ENCODE assay signal across 8 cellular contexts in the genomic region with DNA sequence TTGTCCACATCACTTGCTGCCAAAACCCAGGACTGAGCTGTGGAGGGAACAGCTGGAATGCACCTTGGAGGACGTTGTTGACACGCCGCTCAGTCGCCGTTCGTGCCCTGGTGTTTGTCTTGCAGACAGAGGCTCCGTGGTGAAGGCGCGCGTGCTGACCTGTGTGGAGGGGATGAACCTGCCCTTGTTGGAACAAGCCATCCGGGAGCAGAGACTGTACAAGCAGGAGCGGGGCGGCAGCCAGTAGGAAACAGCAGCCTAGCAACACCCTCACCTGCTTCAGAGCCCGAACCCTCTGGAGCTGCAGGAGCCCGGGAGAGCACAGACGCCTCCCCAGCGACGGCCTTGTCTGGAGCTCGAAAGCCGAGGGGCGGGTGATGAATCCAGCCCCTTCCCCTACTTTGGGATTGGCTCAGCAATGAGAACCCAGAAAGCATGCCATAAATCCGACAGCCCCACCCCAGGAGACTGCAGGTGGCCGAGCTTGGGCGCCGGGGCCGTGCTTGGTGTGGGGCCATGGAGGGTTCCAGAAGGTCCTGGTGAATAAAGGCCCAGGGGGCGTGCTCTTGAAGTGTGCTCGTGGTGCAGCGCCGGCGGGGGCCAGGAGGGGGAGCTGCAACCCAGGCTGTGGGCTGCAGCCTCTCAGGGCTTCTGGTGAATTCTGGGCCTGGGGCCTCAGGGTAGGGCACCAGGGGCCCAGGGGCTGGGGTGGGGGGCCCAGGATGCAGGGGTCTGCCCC. TPM values are rescaled to one million over a fixed set of nuclear protein-coding genes. Genes with fewer than 3 reads are reported as not detected.
DNase-seq lines count a peak whose midpoint lies in the region; ATAC-seq and TF ChIP-seq lines count a peak whose summit lies in the region.

No MANE protein-coding gene starts in this region.

- H4K20me1 ChIP-seq in neural cell (ENCODE audit: insufficient read depth): no peaks in the 10 kb centered on the region

- peak; percentile 32 for TF ChIP-seq RAD21 in neural cell (conservative IDR thresholded peaks at IDR 0.05)

- H3K27ac ChIP-seq in neural cell (ENCODE audit: low read length) (no peak overlapping the region), upper lobe of right lung (no peak overlapping the region)

- H3K9me3 Mint-ChIP-seq in activated CD4-positive, alpha-beta memory T cell treated with anti-CD3 and anti-CD28 coated beads, Interleukin-2, amount 10 ng/mL, durations not matched to agents 7 days and 5 days: no peaks in the 10 kb centered on the region
- peaks cover 4% of the 10 kb centered on the region for H3K9me3 Mint-ChIP-seq in endothelial cell (ENCODE audit: unreplicated experiment)

- peak; percentile 53 for ATAC-seq in upper lobe of right lung

- no peak overlapping the region for H3K27ac Mint-ChIP-seq in activated CD4-positive, alpha-beta memory T cell treated with anti-CD3 and anti-CD28 coated beads, Interleukin-2, amount 10 ng/mL, durations not matched to agents 7 days and 5 days
- no peak overlapping the region for H3K27ac Mint-ChIP-seq in endothelial cell (ENCODE audit: unreplicated experiment)

- CTCF ChIA-PET in activated CD4-positive, alpha-beta memory T cell treated with anti-CD3 and anti-CD28 coated beads, Interleukin-2, amount 10 ng/mL, durations not matched to agents 7 days and 5 days (lab: Charles Lee): interaction anchor here (0.8 to 11.7 kb wide), 17 partner anchors 8 to 235 kb away, joined by 3 to 169 read pairs (median 4); a partner anchor contains a TSS

- no peaks in the 10 kb centered on the region for H3K9me2 ChIP-seq in neural cell (ENCODE audit: insufficient read depth, low read length)

- no peaks in the 10 kb centered on the region for H3K27me3 Mint-ChIP-seq in activated CD4-positive, alpha-beta memory T cell treated with anti-CD3 and anti-CD28 coated beads, Interleukin-2, amount 10 ng/mL, durations not matched to agents 7 days and 5 days
- peaks cover 3% of the 10 kb centered on the region for H3K27me3 Mint-ChIP-seq in endothelial cell (ENCODE audit: unreplicated experiment)

- H3K36me3 ChIP-seq in neural cell (ENCODE audit: insufficient read depth, low read length) (no peaks in the 10 kb centered on the region), upper lobe of right lung (no peaks in the 10 kb centered on the region)

- H3K36me3 Mint-ChIP-seq in activated CD4-positive, alpha-beta memory T cell treated with anti-CD3 and anti-CD28 coated beads, Interleukin-2, amount 10 ng/mL, durations not matched to agents 7 days and 5 days (ENCODE audit: low read depth): no peaks in the 10 kb centered on the region
- peaks cover 17% of the 10 kb centered on the region for H3K36me3 Mint-ChIP-seq in endothelial cell (ENCODE audit: low read depth, unreplicated experiment)

- H3K9ac ChIP-seq in neural cell (ENCODE audit: low read length): no peak overlapping the region

- peaks cover 29% of the 10 kb centered on the region for H3K4me1 ChIP-seq in upper lobe of right lung

- no peak for TF ChIP-seq EP300 in neural cell (conservative IDR thresholded peaks at IDR 0.05; ENCODE audit: poor library complexity, severe bottlenecking)

- intact Hi-C loops in upper lobe of right lung (cut with DNase I): no loop called here

- H3F3A ChIP-seq in neural cell (ENCODE audit: insufficient read depth, low read length, poor library complexity, severe bottlenecking): no peaks in the 10 kb centered on the region

- TF ChIP-seq CTCF in GM12864 (IDR thresholded peaks at IDR 0.05; ENCODE audit: low read depth, low read length, missing control alignments) (peak; percentile 73), endothelial cell (IDR thresholded peaks at IDR 0.05; ENCODE audit: unreplicated experiment) (peak; percentile 90), neural cell (IDR thresholded peaks at IDR 0.05; ENCODE audit: poor library complexity, severe bottlenecking) (peak; percentile 39), upper lobe of right lung (IDR thresholded peaks at IDR 0.05) (peak; percentile 63)

- no peak overlapping the region for H3K4me2 ChIP-seq in neural cell (ENCODE audit: low read length)

- no peak overlapping the region for H3K4me3 Mint-ChIP-seq in activated CD4-positive, alpha-beta memory T cell treated with anti-CD3 and anti-CD28 coated beads, Interleukin-2, amount 10 ng/mL, durations not matched to agents 7 days and 5 days
- no peak overlapping the region for H3K4me3 Mint-ChIP-seq in endothelial cell (ENCODE audit: unreplicated experiment)

- DNase-seq in GM12864 (ENCODE audit: low read depth) (no peak), MV-4-11 (lab: John Stamatoyannopoulos, UW) (peak; percentile 48), endothelial cell (ENCODE audit: low spot score) (peak; percentile 89), upper lobe of right lung (no peak), DMS79 treated with DMSO at 0.1 percent for 48 hours (lab: John Stamatoyannopoulos, UW) (no peak), NCI-H2107 (lab: John Stamatoyannopoulos, UW) (no peak)
- DNase-seq in activated CD4-positive, alpha-beta memory T cell treated with anti-CD3 and anti-CD28 coated beads, Interleukin-2, amount 10 ng/mL, durations not matched to agents 7 days and 5 days: peak; percentile 72

- peaks cover 17% of the 10 kb centered on the region for H3K4me1 Mint-ChIP-seq in activated CD4-positive, alpha-beta memory T cell treated with anti-CD3 and anti-CD28 coated beads, Interleukin-2, amount 10 ng/mL, durations not matched to agents 7 days and 5 days
- H3K4me1 Mint-ChIP-seq in endothelial cell (ENCODE audit: unreplicated experiment): peaks cover 12% of the 10 kb centered on the region

- H3K4me3 ChIP-seq in GM12864 (ENCODE audit: low read depth, low read length) (no peak overlapping the region), neural cell (ENCODE audit: low read length) (no peak overlapping the region), upper lobe of right lung (no peak overlapping the region)

- no peak overlapping the region for H2AFZ ChIP-seq in neural cell (ENCODE audit: low read depth, low read length)

- H3K9me3 ChIP-seq in neural cell (ENCODE audit: low read length): no peaks in the 10 kb centered on the region
- no peaks in the 10 kb centered on the region for H3K9me3 ChIP-seq in upper lobe of right lung

- H3K27me3 ChIP-seq in neural cell (ENCODE audit: insufficient read depth, low read depth, low read length) (no peaks in the 10 kb centered on the region), upper lobe of right lung (no peaks in the 10 kb centered on the region)

- no peaks in the 10 kb centered on the region for H3K79me2 ChIP-seq in neural cell (replicated peaks; ENCODE audit: insufficient read depth, low read length)

- POLR2A ChIA-PET in activated CD4-positive, alpha-beta memory T cell treated with anti-CD3 and anti-CD28 coated beads, Interleukin-2, amount 10 ng/mL, durations not matched to agents 7 days and 5 days (lab: Charles Lee): interaction anchor here (0.6 to 1.4 kb wide), 2 partner anchors 88 to 95 kb away, joined by 3 to 7 read pairs; a partner anchor contains a TSS

RNA-seq across cellular contexts. Expression of a gene that starts 0.5 kb away (rescaled TPM):
- 1 to 10 TPM; 5.2 to 5.6 TPM for total RNA-seq in activated CD4-positive, alpha-beta memory T cell treated with anti-CD3 and anti-CD28 coated beads, Interleukin-2, amount 10 ng/mL, durations not matched to agents 7 days and 5 days
- total RNA-seq in endothelial cell (ENCODE audit: unreplicated experiment) (8.4 TPM), upper lobe of right lung (9.6 TPM)
- 29.2 and 42.8 TPM in 2 replicates for polyA plus RNA-seq in neural cell
- 2.4 and 3.0 TPM in 2 replicates for polyA minus RNA-seq in neural cell

RNA-seq across cellular contexts. Expression of a gene that starts 21.1 kb away (rescaled TPM):
- total RNA-seq in activated CD4-positive, alpha-beta memory T cell treated with anti-CD3 and anti-CD28 coated beads, Interleukin-2, amount 10 ng/mL, durations not matched to agents 7 days and 5 days: 10 to 100 TPM; 13.5 to 16.3 TPM
- 22.6 TPM for total RNA-seq in endothelial cell (ENCODE audit: unreplicated experiment)
- 33.1 and 41.3 TPM in 2 replicates for polyA plus RNA-seq in neural cell
- 6.6 and 12.0 TPM in 2 replicates for polyA minus RNA-seq in neural cell
- 10.9 TPM for total RNA-seq in upper lobe of right lung

RNA-seq across cellular contexts. Expression of a gene that starts 21.2 kb away (rescaled TPM):
- 10 to 100 TPM; 28.0 to 29.8 TPM for total RNA-seq in activated CD4-positive, alpha-beta memory T cell treated with anti-CD3 and anti-CD28 coated beads, Interleukin-2, amount 10 ng/mL, durations not matched to agents 7 days and 5 days
- total RNA-seq in endothelial cell (ENCODE audit: unreplicated experiment) (36.1 TPM), upper lobe of right lung (75.2 TPM)
- polyA plus RNA-seq in neural cell: 30.1 and 31.2 TPM in 2 replicates
- 91.8 and 93.3 TPM in 2 replicates for polyA minus RNA-seq in neural cell

RNA-seq across cellular contexts. Expression of a gene that starts 26.9 kb away (rescaled TPM):
- total RNA-seq in activated CD4-positive, alpha-beta memory T cell treated with anti-CD3 and anti-CD28 coated beads, Interleukin-2, amount 10 ng/mL, durations not matched to agents 7 days and 5 days: not detected
- total RNA-seq in endothelial cell (ENCODE audit: unreplicated experiment) (not detected), upper lobe of right lung (46.8 TPM)
- not detected in 2 replicates for polyA plus RNA-seq in neural cell
- polyA minus RNA-seq in neural cell: not detected in 2 replicates

RNA-seq across cellular contexts. Expression of a gene that starts 59.3 kb away (rescaled TPM):
- total RNA-seq in activated CD4-positive, alpha-beta memory T cell treated with anti-CD3 and anti-CD28 coated beads, Interleukin-2, amount 10 ng/mL, durations not matched to agents 7 days and 5 days: 10 to 100 TPM; 19.8 to 21.1 TPM
- total RNA-seq in endothelial cell (ENCODE audit: unreplicated experiment) (7.8 TPM), upper lobe of right lung (11.3 TPM)
- 11.7 and 13.5 TPM in 2 replicates for polyA plus RNA-seq in neural cell
- polyA minus RNA-seq in neural cell: 15.6 and 18.5 TPM in 2 replicates

Comparison
In these comparisons a context has a peak if more than half of its experiments do, and no peak if none do; other contexts are left out.
1. DNase-seq: peak in MV-4-11 (single experiment), activated CD4-positive, alpha-beta memory T cell treated with anti-CD3 and anti-CD28 coated beads, Interleukin-2, amount 10 ng/mL, durations not matched to agents 7 days and 5 days (single experiment) and endothelial cell (single experiment); none in GM12864 (single experiment), upper lobe of right lung (single experiment), DMS79 treated with DMSO at 0.1 percent for 48 hours (single experiment) and NCI-H2107 (single experiment).
2. CTCF ChIP-seq: peak in every context shown above with its lines; median percentile 90 in endothelial cell; 73 in GM12864; 63 in upper lobe of right lung; 39 in neural cell.